In genomic region chr1:177302365-177303044, GRCh38 we compare ENCODE assay signal across 13 cellular contexts.
DNase-seq lines count a peak whose midpoint lies in the region; ATAC-seq and TF ChIP-seq lines count a peak whose summit lies in the region.
"Had no signal": no experiment of that assay in that cellular context is flagged by ENCODE, and none has a peak within 500 bp of the region (broad histone marks: within the 10 kb centered on the region; RNA-seq: fewer than 3 reads in every experiment).

No MANE protein-coding gene starts in this region.

- H3K79me2 ChIP-seq in mesendoderm (ENCODE audit: control insufficient read depth, insufficient read depth, low read length): no peaks in the 10 kb centered on the region

- no peak overlapping the region for H3K23ac ChIP-seq in mesendoderm (ENCODE audit: low read length)

- no peak for TF ChIP-seq EP300 in esophagus muscularis mucosa (IDR thresholded peaks at IDR 0.05)

- H2BK120ac ChIP-seq in mesendoderm (ENCODE audit: low read depth, low read length): no peak overlapping the region

- intact Hi-C loops in esophagus muscularis mucosa (cut with DNase I): no loop called here

- no peaks in the 10 kb centered on the region for H3K9me3 ChIP-seq in esophagus muscularis mucosa

- no peak overlapping the region for H3K4me3 ChIP-seq in esophagus muscularis mucosa
- no peak overlapping the region for H3K4me3 ChIP-seq in mesendoderm (ENCODE audit: low read length)

- no peak overlapping the region for H2BK5ac ChIP-seq in mesendoderm (ENCODE audit: low read length)

- H4K8ac ChIP-seq in mesendoderm (ENCODE audit: low read depth, low read length): no peak overlapping the region

- no peak overlapping the region for H2BK15ac ChIP-seq in mesendoderm (replicated peaks; ENCODE audit: low read depth)

- H3K4ac ChIP-seq in mesendoderm (ENCODE audit: low read depth, low read length): no peak overlapping the region

- TF ChIP-seq CTCF in esophagus muscularis mucosa (IDR thresholded peaks at IDR 0.05): no peak

- no peak for ATAC-seq in GM19023 (IDR thresholded peaks at IDR 0.05; ENCODE audit: unreplicated experiment)
- ATAC-seq: HCT116; stimulated activated naive B cell treated with anti-CD40 and anti-IgM and Interleukin-4, amounts not matched to agents 10 μg/mL and 1 μg/mL and 100 μg/mL, for 72 hours had no signal

- no peaks in the 10 kb centered on the region for H3K79me1 ChIP-seq in mesendoderm (ENCODE audit: low read length)

- H3K18ac ChIP-seq in mesendoderm (ENCODE audit: low read length): no peak overlapping the region

- H3K4me2 ChIP-seq in mesendoderm (ENCODE audit: low read length): no peak overlapping the region

- no peaks in the 10 kb centered on the region for H3K27me3 ChIP-seq in esophagus muscularis mucosa
- no peaks in the 10 kb centered on the region for H3K27me3 ChIP-seq in mesendoderm (ENCODE audit: insufficient read depth, low read length, poor library complexity)

- no peak for TF ChIP-seq POLR2A in esophagus muscularis mucosa (IDR thresholded peaks at IDR 0.05; ENCODE audit: low read depth)

- no peaks in the 10 kb centered on the region for H3K36me3 ChIP-seq in esophagus muscularis mucosa
- H3K36me3 ChIP-seq in mesendoderm (ENCODE audit: control insufficient read depth, insufficient read depth, low read length): no peaks in the 10 kb centered on the region

- H3K56ac ChIP-seq in mesendoderm (ENCODE audit: low read length): no peak overlapping the region

- H3K9ac ChIP-seq in mesendoderm (ENCODE audit: low read length): no peak overlapping the region

- H4K5ac ChIP-seq in mesendoderm (ENCODE audit: low read length): no peak overlapping the region

- H3K27ac ChIP-seq in esophagus muscularis mucosa (replicated peaks in 1 of 4) (peak overlapping the region in 3 of 4 donors; percentile 12 to 65 (median 31)), mesendoderm (ENCODE audit: low read depth, low read length) (no peak overlapping the region)

- H3K4me1 ChIP-seq in esophagus muscularis mucosa: peaks cover 15 to 24% (median 19%) of the 10 kb centered on the region in 4 donors
- no peaks in the 10 kb centered on the region for H3K4me1 ChIP-seq in mesendoderm (ENCODE audit: control insufficient read depth, low read depth, low read length)

- H2AK5ac ChIP-seq in mesendoderm (ENCODE audit: low read length): no peak overlapping the region

- DNase-seq in NCI-H2227 (lab: John Stamatoyannopoulos, UW; ENCODE audit: unreplicated experiment) (peak; percentile 38), esophagus muscularis mucosa (ENCODE audit: extremely low spot score) (peak; percentile 87), mesendoderm (peak; percentile 7), superior temporal gyrus (ENCODE audit: extremely low spot score) (peak; percentile 85), T-helper 1 cell (no peak), NCI-H774 (lab: John Stamatoyannopoulos, UW) (no peak)
- DNase-seq: activated CD4-positive, CD25-positive, alpha-beta regulatory T cell treated with anti-CD3 and anti-CD28 coated beads, Interleukin-2, amount 50 U/mL, for 72 hours; CD4-positive, alpha-beta T cell; dermis blood vessel endothelial cell; NCI-H2171; stimulated activated naive B cell treated with anti-CD40 and anti-IgM and Interleukin-4, amounts not matched to agents 10 μg/mL and 1 μg/mL and 100 μg/mL, for 72 hours had no signal

- WGBS in esophagus muscularis mucosa: 80% methylated on average over 7 of the region's 7 CpGs
- WGBS in mesendoderm (ENCODE audit: extremely low coverage, insufficient coverage, low lambda C conversion rate): no CpG with 5 or more reads among the region's 7 CpGs

Comparison
In these comparisons a context has a peak if more than half of its experiments do, and no peak if none do; other contexts are left out.
1. DNase-seq: peak in NCI-H2227 (single experiment), esophagus muscularis mucosa (single experiment), mesendoderm (single experiment) and superior temporal gyrus (single experiment); none in T-helper 1 cell (0 of 5) and NCI-H774 (single experiment).